ENCODE assay signal across 8 cellular contexts in the genomic region with DNA sequence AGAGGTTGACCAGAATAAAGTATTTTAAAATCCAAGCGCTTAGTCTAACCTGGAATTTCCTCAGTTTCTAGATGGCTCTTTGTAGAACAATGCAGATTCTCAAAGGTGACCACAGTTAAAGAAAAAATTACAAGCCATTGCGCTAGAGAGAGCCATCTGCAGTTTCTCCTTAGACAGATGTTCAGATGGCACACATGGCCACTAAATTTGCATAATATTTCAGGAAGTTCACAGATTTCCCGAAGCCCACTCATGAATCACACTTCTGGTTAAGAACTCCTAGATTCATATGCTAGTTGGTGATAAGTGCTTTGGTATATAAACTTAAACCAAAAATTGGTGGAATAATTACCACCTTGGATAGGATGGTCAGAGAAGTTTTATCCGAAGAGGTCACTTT. TPM values are rescaled to one million over a fixed set of nuclear protein-coding genes. Genes with fewer than 3 reads are reported as not detected.
DNase-seq lines count a peak whose midpoint lies in the region; ATAC-seq and TF ChIP-seq lines count a peak whose summit lies in the region.

No MANE protein-coding gene starts in this region.

- DNase-seq in activated T-helper 1 cell treated with anti-CD3 and anti-CD28 coated beads, Interleukin-12 subunit alpha, Interleukin-12 subunit beta, Interleukin-2, Interleukin-4 antibody, amounts not matched to agents 30 ng/mL and 10 ng/mL and 1 ng/mL, durations not matched to agents 14 hours and 24 hours and 36 hours (ENCODE audit: low spot score) = no peak
- DNase-seq in stimulated activated naive B cell treated with anti-CD40 and anti-IgM and Interleukin-4, amounts not matched to agents 10 μg/mL and 1 μg/mL and 100 μg/mL, for 72 hours = no peak
- DNase-seq in NCI-H128 (lab: John Stamatoyannopoulos, UW; ENCODE audit: unreplicated experiment) (no peak), pons (ENCODE audit: low spot score) (no peak)
- DNase-seq in stimulated activated CD4-positive, alpha-beta T cell treated with anti-CD3 and anti-CD28 coated beads, Interleukin-15, amount 100 ng/mL, for 24 hours = no peak

- H3K9me3 ChIP-seq in DOHH2 (ENCODE audit: control insufficient read depth, insufficient read depth, low read length) (no peaks in the 10 kb centered on the region), iPS-15b (ENCODE audit: control insufficient read depth, insufficient read depth, low read length) (no peaks in the 10 kb centered on the region)

- H3K9me3 Mint-ChIP-seq in activated T-helper 1 cell treated with anti-CD3 and anti-CD28 coated beads, Interleukin-12 subunit alpha, Interleukin-12 subunit beta, Interleukin-2, Interleukin-4 antibody, amounts not matched to agents 30 ng/mL and 10 ng/mL and 1 ng/mL, durations not matched to agents 14 hours and 24 hours and 36 hours = no peaks in the 10 kb centered on the region
- no peaks in the 10 kb centered on the region for H3K9me3 Mint-ChIP-seq in stimulated activated naive B cell treated with anti-CD40 and anti-IgM and Interleukin-4, amounts not matched to agents 10 μg/mL and 1 μg/mL and 100 μg/mL, for 72 hours

- no peaks in the 10 kb centered on the region for H3F3A ChIP-seq in DOHH2 (ENCODE audit: control insufficient read depth, insufficient read depth)

- peak overlapping the region; percentile 80 for H3K4me3 ChIP-seq in DOHH2 (ENCODE audit: low read length)
- H3K4me3 ChIP-seq in iPS-15b (ENCODE audit: low read depth, low read length) = peak overlapping the region; percentile 98

- H3K4me3 Mint-ChIP-seq in activated T-helper 1 cell treated with anti-CD3 and anti-CD28 coated beads, Interleukin-12 subunit alpha, Interleukin-12 subunit beta, Interleukin-2, Interleukin-4 antibody, amounts not matched to agents 30 ng/mL and 10 ng/mL and 1 ng/mL, durations not matched to agents 14 hours and 24 hours and 36 hours = peak overlapping the region; percentile 98
- H3K4me3 Mint-ChIP-seq in stimulated activated naive B cell treated with anti-CD40 and anti-IgM and Interleukin-4, amounts not matched to agents 10 μg/mL and 1 μg/mL and 100 μg/mL, for 72 hours = peak overlapping the region; percentile 96 to 97

- peak; percentile 23 for ATAC-seq in HG02852 (IDR thresholded peaks at IDR 0.05; ENCODE audit: unreplicated experiment)
- peak; percentile 47 to 52 for ATAC-seq in stimulated activated naive B cell treated with anti-CD40 and anti-IgM and Interleukin-4, amounts not matched to agents 10 μg/mL and 1 μg/mL and 100 μg/mL, for 72 hours (replicated peaks)

- H3K36me3 ChIP-seq in DOHH2 (ENCODE audit: control insufficient read depth, low read length) (no peaks in the 10 kb centered on the region), iPS-15b (ENCODE audit: control insufficient read depth, insufficient read depth, low read length) (no peaks in the 10 kb centered on the region)

- H3K27ac Mint-ChIP-seq in activated T-helper 1 cell treated with anti-CD3 and anti-CD28 coated beads, Interleukin-12 subunit alpha, Interleukin-12 subunit beta, Interleukin-2, Interleukin-4 antibody, amounts not matched to agents 30 ng/mL and 10 ng/mL and 1 ng/mL, durations not matched to agents 14 hours and 24 hours and 36 hours = peak overlapping the region; percentile 91
- peak overlapping the region; percentile 94 for H3K27ac Mint-ChIP-seq in stimulated activated naive B cell treated with anti-CD40 and anti-IgM and Interleukin-4, amounts not matched to agents 10 μg/mL and 1 μg/mL and 100 μg/mL, for 72 hours

- H3K4me2 ChIP-seq in DOHH2 (ENCODE audit: low read length) = peak overlapping the region; percentile 91

- H3K79me2 ChIP-seq in DOHH2 (ENCODE audit: control insufficient read depth, low read length) = peaks cover 49% of the 10 kb centered on the region

- H3K27me3 Mint-ChIP-seq in activated T-helper 1 cell treated with anti-CD3 and anti-CD28 coated beads, Interleukin-12 subunit alpha, Interleukin-12 subunit beta, Interleukin-2, Interleukin-4 antibody, amounts not matched to agents 30 ng/mL and 10 ng/mL and 1 ng/mL, durations not matched to agents 14 hours and 24 hours and 36 hours (ENCODE audit: insufficient read depth) = peaks cover 11% of the 10 kb centered on the region
- no peaks in the 10 kb centered on the region for H3K27me3 Mint-ChIP-seq in stimulated activated naive B cell treated with anti-CD40 and anti-IgM and Interleukin-4, amounts not matched to agents 10 μg/mL and 1 μg/mL and 100 μg/mL, for 72 hours

- H3K36me3 Mint-ChIP-seq in activated T-helper 1 cell treated with anti-CD3 and anti-CD28 coated beads, Interleukin-12 subunit alpha, Interleukin-12 subunit beta, Interleukin-2, Interleukin-4 antibody, amounts not matched to agents 30 ng/mL and 10 ng/mL and 1 ng/mL, durations not matched to agents 14 hours and 24 hours and 36 hours (ENCODE audit: low read depth) = peaks cover 5% of the 10 kb centered on the region
- peaks cover 6 to 11% of the 10 kb centered on the region in 2 donors for H3K36me3 Mint-ChIP-seq in stimulated activated naive B cell treated with anti-CD40 and anti-IgM and Interleukin-4, amounts not matched to agents 10 μg/mL and 1 μg/mL and 100 μg/mL, for 72 hours

- H4K20me1 ChIP-seq in DOHH2 (ENCODE audit: control insufficient read depth, insufficient read depth, low read depth, low read length) = no peaks in the 10 kb centered on the region

- intact Hi-C loops in activated T-helper 1 cell treated with anti-CD3 and anti-CD28 coated beads, Interleukin-12 subunit alpha, Interleukin-12 subunit beta, Interleukin-2, Interleukin-4 antibody, amounts not matched to agents 30 ng/mL and 10 ng/mL and 1 ng/mL, durations not matched to agents 14 hours and 24 hours and 36 hours (cut with micrococcal nuclease) = loop anchor here (5.0 kb wide), 1 partner anchor 326 kb away; the partner anchor contains the start of gene TIGAR

- H3K4me1 ChIP-seq in DOHH2 (ENCODE audit: control insufficient read depth, low read length) = peaks cover 21% of the 10 kb centered on the region
- H3K4me1 ChIP-seq in iPS-15b (ENCODE audit: control insufficient read depth, insufficient read depth, low read length) = peaks cover 8% of the 10 kb centered on the region

- no peak for TF ChIP-seq CTCF in DOHH2 (IDR thresholded peaks at IDR 0.05; ENCODE audit: low read depth, low read length, poor library complexity, severe bottlenecking)

- peaks cover 40% of the 10 kb centered on the region for H3K4me1 Mint-ChIP-seq in activated T-helper 1 cell treated with anti-CD3 and anti-CD28 coated beads, Interleukin-12 subunit alpha, Interleukin-12 subunit beta, Interleukin-2, Interleukin-4 antibody, amounts not matched to agents 30 ng/mL and 10 ng/mL and 1 ng/mL, durations not matched to agents 14 hours and 24 hours and 36 hours (ENCODE audit: low read depth)
- peaks cover 27 to 46% of the 10 kb centered on the region in 2 donors for H3K4me1 Mint-ChIP-seq in stimulated activated naive B cell treated with anti-CD40 and anti-IgM and Interleukin-4, amounts not matched to agents 10 μg/mL and 1 μg/mL and 100 μg/mL, for 72 hours

- H3K9me2 ChIP-seq in DOHH2 (replicated peaks; ENCODE audit: control insufficient read depth, low read length) = no peaks in the 10 kb centered on the region

- H3K27ac ChIP-seq in DOHH2 (ENCODE audit: low read depth, low read length) = peak overlapping the region; percentile 30; the same call in 1 of the 2 replicates

- H3K27me3 ChIP-seq in DOHH2 (ENCODE audit: control insufficient read depth, low read length) (no peaks in the 10 kb centered on the region), iPS-15b (ENCODE audit: control insufficient read depth, insufficient read depth, low read length) (no peaks in the 10 kb centered on the region)

- H3K9ac ChIP-seq in iPS-15b (ENCODE audit: low read depth, low read length) = no peak overlapping the region

RNA-seq across cellular contexts. Expression of gene AKAP3, which starts 0.8 kb away (rescaled TPM):
- 0.65 and 1.1 TPM in 2 replicates for total RNA-seq in activated T-helper 1 cell treated with anti-CD3 and anti-CD28 coated beads, Interleukin-12 subunit alpha, Interleukin-12 subunit beta, Interleukin-2, Interleukin-4 antibody, amounts not matched to agents 30 ng/mL and 10 ng/mL and 1 ng/mL, durations not matched to agents 14 hours and 24 hours and 36 hours

RNA-seq across cellular contexts. Expression of gene NDUFA9, which starts 0.8 kb away (rescaled TPM):
- 118 and 123 TPM in 2 replicates for total RNA-seq in activated T-helper 1 cell treated with anti-CD3 and anti-CD28 coated beads, Interleukin-12 subunit alpha, Interleukin-12 subunit beta, Interleukin-2, Interleukin-4 antibody, amounts not matched to agents 30 ng/mL and 10 ng/mL and 1 ng/mL, durations not matched to agents 14 hours and 24 hours and 36 hours
